Comparison of ENCODE assay signal across 19 cellular contexts in genomic region chr15:25882466-25882865, GRCh38. TPM values are rescaled to one million over a fixed set of nuclear protein-coding genes. Genes with fewer than 3 reads are reported as not detected.
"Had no signal": no experiment of that assay in that cellular context is flagged by ENCODE, and none has a peak within 500 bp of the region (broad histone marks: within the 10 kb centered on the region; RNA-seq: fewer than 3 reads in every experiment).

No MANE protein-coding gene starts in this region.

- H3K27me3 ChIP-seq: gastroesophageal sphincter, heart right ventricle, neural progenitor cell, pancreas had no signal

- H3K4me3 ChIP-seq: gastroesophageal sphincter, heart right ventricle, neural progenitor cell, pancreas had no signal

- H3K9me3 Mint-ChIP-seq: activated CD4-positive, alpha-beta T cell treated with anti-CD3 and anti-CD28 coated beads, Interleukin-2, amount 10 ng/mL, durations not matched to agents 7 days and 5 days; neural progenitor cell; stimulated activated naive CD8-positive, alpha-beta T cell treated with anti-CD3 and anti-CD28 coated beads, Interleukin-15, amount 100 ng/mL, for 72 hours had no signal

- H3K9me3 ChIP-seq: gastroesophageal sphincter, heart right ventricle, pancreas had no signal

- H3K27ac ChIP-seq: epithelial cell of prostate, gastroesophageal sphincter, heart right ventricle, neural progenitor cell, pancreas had no signal

- DNase-seq: activated CD4-positive, alpha-beta T cell treated with anti-CD3 and anti-CD28 coated beads, Interleukin-2, amount 10 ng/mL, durations not matched to agents 7 days and 5 days; activated CD8-positive, alpha-beta memory T cell treated with anti-CD3 and anti-CD28 coated beads, Interleukin-2, amount 50 U/mL, for 48 hours; activated gamma-delta T cell treated with Interleukin-2 at 50 U/mL for 16 hours; amniotic stem cell; dermis blood vessel endothelial cell; heart right ventricle; naive B cell; pancreas; stimulated activated CD4-positive, alpha-beta T cell treated with anti-CD3 and anti-CD28 coated beads, Interleukin-1b, Interleukin-23, amount 100 ng/mL, for 48 hours; stimulated activated naive CD8-positive, alpha-beta T cell treated with anti-CD3 and anti-CD28 coated beads, Interleukin-15, amount 100 ng/mL, for 72 hours had no signal

- FAIRE-seq: islet of Langerhans had no signal

- ATAC-seq: gastroesophageal sphincter; heart right ventricle; left lobe of liver; pancreas; sciatic nerve; stimulated activated naive CD8-positive, alpha-beta T cell treated with anti-CD3 and anti-CD28 coated beads, Interleukin-15, amount 100 ng/mL, for 72 hours had no signal

- H3K4me1 ChIP-seq: neural progenitor cell, pancreas had no signal

- H3K4me1 Mint-ChIP-seq: stimulated activated naive CD8-positive, alpha-beta T cell treated with anti-CD3 and anti-CD28 coated beads, Interleukin-15, amount 100 ng/mL, for 72 hours had no signal

- H3K4me3 Mint-ChIP-seq: activated CD4-positive, alpha-beta T cell treated with anti-CD3 and anti-CD28 coated beads, Interleukin-2, amount 10 ng/mL, durations not matched to agents 7 days and 5 days; activated naive CD8-positive, alpha-beta T cell; naive B cell; neural progenitor cell; stimulated activated naive CD8-positive, alpha-beta T cell treated with anti-CD3 and anti-CD28 coated beads, Interleukin-15, amount 100 ng/mL, for 72 hours; type B pancreatic cell had no signal

- H3K27me3 Mint-ChIP-seq: activated naive CD8-positive, alpha-beta T cell; stimulated activated naive CD8-positive, alpha-beta T cell treated with anti-CD3 and anti-CD28 coated beads, Interleukin-15, amount 100 ng/mL, for 72 hours; type B pancreatic cell had no signal

- H3K4me2 ChIP-seq: neural progenitor cell had no signal

- H3K27ac Mint-ChIP-seq: activated CD4-positive, alpha-beta T cell treated with anti-CD3 and anti-CD28 coated beads, Interleukin-2, amount 10 ng/mL, durations not matched to agents 7 days and 5 days; activated naive CD8-positive, alpha-beta T cell; naive B cell; neural progenitor cell; stimulated activated naive CD8-positive, alpha-beta T cell treated with anti-CD3 and anti-CD28 coated beads, Interleukin-15, amount 100 ng/mL, for 72 hours; type B pancreatic cell had no signal

- H3K36me3 ChIP-seq: gastroesophageal sphincter, heart right ventricle, neural progenitor cell, pancreas had no signal

- H3K36me3 Mint-ChIP-seq: activated naive CD8-positive, alpha-beta T cell; naive B cell; neural progenitor cell; type B pancreatic cell had no signal

RNA-seq across cellular contexts. Expression of gene ATP10A, which starts 19.3 kb away (rescaled TPM):
- total RNA-seq: lung microvascular endothelial cell had no signal
